ENCODE assay signal across 24 cellular contexts in the genomic region with DNA sequence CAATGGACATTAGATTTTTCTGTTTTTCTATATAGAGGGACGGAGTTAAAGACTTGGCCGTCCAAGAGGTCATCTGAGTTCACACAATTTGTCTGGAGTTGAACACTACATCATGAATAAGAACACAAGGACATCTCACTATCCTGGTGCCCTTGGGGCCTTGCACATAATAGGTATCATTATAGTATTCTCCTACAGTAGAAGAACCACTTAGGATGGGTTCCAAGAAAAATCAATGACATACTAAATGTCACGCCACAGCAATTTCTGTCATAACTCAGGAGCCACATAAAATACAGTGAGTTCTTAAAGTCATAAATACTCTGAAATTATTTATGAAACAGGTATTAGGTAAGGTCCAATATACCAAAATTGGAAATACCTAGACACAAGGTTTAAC.
"Had no signal": no experiment of that assay in that cellular context is flagged by ENCODE, and none has a peak within 500 bp of the region (broad histone marks: within the 10 kb centered on the region; RNA-seq: fewer than 3 reads in every experiment).

No MANE protein-coding gene starts in this region.

- H3K9ac ChIP-seq: neural progenitor cell, parathyroid adenoma had no signal

- H3K4me3 ChIP-seq: neural progenitor cell, ovary, psoas muscle, right lobe of liver, sigmoid colon, stomach, thoracic aorta, thyroid gland, tibial nerve, upper lobe of left lung, vagina had no signal

- H3K27ac ChIP-seq: neural progenitor cell, ovary, parathyroid adenoma, psoas muscle, right lobe of liver, sigmoid colon, stomach, thoracic aorta, thyroid gland, tibial nerve, upper lobe of left lung, vagina had no signal

- H3K4me2 ChIP-seq: neural progenitor cell had no signal

- H3K27me3 ChIP-seq: neural progenitor cell, ovary, right lobe of liver, sigmoid colon, stomach, thyroid gland, tibial nerve, upper lobe of left lung, vagina had no signal

- H3K36me3 ChIP-seq: neural progenitor cell, ovary, right lobe of liver, sigmoid colon, stomach, thoracic aorta, thyroid gland, tibial nerve, upper lobe of left lung, vagina had no signal

- DNase-seq: nephron progenitor cell; occipital lobe; ovary; posterior cingulate gyrus; psoas muscle; right cardiac atrium; right lobe of liver; sigmoid colon; small intestine; stimulated activated CD4-positive, alpha-beta T cell treated with anti-CD3 and anti-CD28 coated beads, Interleukin-15, amount 100 ng/mL, for 24 hours; stimulated activated CD4-positive, alpha-beta T cell treated with anti-CD3 and anti-CD28 coated beads, Interleukin-2, amount 100 ng/mL, for 24 hours; stimulated activated CD4-positive, alpha-beta T cell treated with anti-CD3 and anti-CD28 coated beads, Interleukin-2, amount 100 ng/mL, for 48 hours; stimulated activated CD4-positive, alpha-beta T cell treated with anti-CD3 and anti-CD28 coated beads, Interleukin-4, amount 100 ng/mL, for 24 hours; stimulated activated naive B cell treated with anti-CD40 and anti-IgM and Interleukin-4, amounts not matched to agents 10 μg/mL and 1 μg/mL and 100 μg/mL, for 72 hours; stimulated activated naive CD4-positive, alpha-beta T cell treated with Interleukin-2 at 50 U/mL for 16 hours; stomach; thyroid gland; trophoblast cell; upper lobe of left lung had no signal

- H3K9me3 ChIP-seq: ovary, psoas muscle, right lobe of liver, sigmoid colon, stomach, thoracic aorta, thyroid gland, tibial nerve, upper lobe of left lung, vagina had no signal

- H3K79me2 ChIP-seq: parathyroid adenoma had no signal

- H2AFZ ChIP-seq: neural progenitor cell, parathyroid adenoma had no signal
